Comparison of ENCODE assay signal across 8 cellular contexts in the genomic region with DNA sequence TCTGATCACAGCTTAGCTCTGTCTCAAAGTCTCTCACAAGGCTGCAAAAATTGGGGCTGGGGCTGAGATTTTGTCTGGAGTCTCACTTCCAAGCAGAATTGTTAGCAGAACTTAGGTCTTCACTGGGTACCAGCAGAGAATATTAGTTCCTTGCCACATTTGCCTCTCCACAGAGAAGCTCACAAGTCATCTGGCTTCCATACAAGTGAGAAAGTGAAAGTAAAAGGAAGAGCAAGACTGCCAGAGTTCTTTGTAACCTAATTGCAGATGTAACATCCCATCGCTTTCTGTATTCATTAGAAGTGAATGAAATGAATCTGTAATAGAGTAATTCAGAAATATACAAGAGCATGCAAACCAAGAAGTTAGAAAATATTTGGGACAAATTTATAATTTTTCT.
A peak's percentile ranks its signal among the peaks of the same experiment; 100 is the strongest.
DNase-seq lines count a peak whose midpoint lies in the region; ATAC-seq and TF ChIP-seq lines count a peak whose summit lies in the region.

No MANE protein-coding gene starts in this region.

- no peak for TF ChIP-seq POLR2A in breast epithelium (IDR thresholded peaks at IDR 0.05)
- TF ChIP-seq POLR2A in ovary (IDR thresholded peaks at IDR 0.05): no peak

- H3K4me1 ChIP-seq in breast epithelium: no peaks in the 10 kb centered on the region
- no peaks in the 10 kb centered on the region for H3K4me1 ChIP-seq in ovary (ENCODE audit: insufficient read depth)

- H3K4me3 ChIP-seq in breast epithelium: peak overlapping the region; percentile 15 to 51 (median 17)
- H3K4me3 ChIP-seq in ovary: peak overlapping the region; percentile 20

- no peak for TF ChIP-seq CTCF in breast epithelium (IDR thresholded peaks at IDR 0.05)
- TF ChIP-seq CTCF in ovary (IDR thresholded peaks at IDR 0.05): no peak

- DNase-seq in breast epithelium (ENCODE audit: low spot score in 2 of 2): no peak
- DNase-seq in ovary: no peak
- no peak for DNase-seq in D341Med (ENCODE audit: low spot score)
- DNase-seq in NCI-H1930 (lab: John Stamatoyannopoulos, UW): no peak
- DNase-seq in NCI-H1048 (lab: John Stamatoyannopoulos, UW): no peak

- H3K9me3 ChIP-seq in breast epithelium (no peaks in the 10 kb centered on the region), ovary (no peaks in the 10 kb centered on the region)

- H3K36me3 ChIP-seq in breast epithelium (no peaks in the 10 kb centered on the region), ovary (no peaks in the 10 kb centered on the region)

- TF ChIP-seq EP300 in ovary (IDR thresholded peaks at IDR 0.05): no peak

- intact Hi-C loops in breast epithelium (cut with DNase I; ENCODE audit: low total_unique reads) (no loop called here), ovary (cut with DNase I) (no loop called here)

- no peaks in the 10 kb centered on the region for H3K27me3 ChIP-seq in breast epithelium
- H3K27me3 ChIP-seq in ovary: no peaks in the 10 kb centered on the region

- H3K27ac ChIP-seq in breast epithelium (no peak overlapping the region), ovary (no peak overlapping the region)

- 4 to 8% (median 7%) methylated on average over 1 of the region's 1 CpG for WGBS in ovary, 3 donors

- ATAC-seq in GM18858 (IDR thresholded peaks at IDR 0.05; ENCODE audit: unreplicated experiment): peak; percentile 90
- ATAC-seq in HG03439 (IDR thresholded peaks at IDR 0.05; ENCODE audit: unreplicated experiment): peak; percentile 73
- ATAC-seq in HG02763 (IDR thresholded peaks at IDR 0.05; ENCODE audit: unreplicated experiment): no peak
